26 cellular contexts compared by ENCODE assay signal in genomic region chr6:2481307-2481706, GRCh38.
"Had no signal": no experiment of that assay in that cellular context is flagged by ENCODE, and none has a peak within 500 bp of the region (broad histone marks: within the 10 kb centered on the region; RNA-seq: fewer than 3 reads in every experiment).

No MANE protein-coding gene starts in this region.

- H3K27ac ChIP-seq: colonic mucosa, epithelial cell of prostate, esophagus squamous epithelium, gastrocnemius medialis, hepatocyte, left lung, lower lobe of right lung had no signal

- H3K4me3 ChIP-seq: colonic mucosa, esophagus squamous epithelium, gastrocnemius medialis, hepatocyte, left lung, lower lobe of right lung, mucosa of descending colon had no signal

- H3K36me3 ChIP-seq: colonic mucosa, esophagus squamous epithelium, gastrocnemius medialis, left lung, lower lobe of right lung had no signal

- FAIRE-seq: endometrium, kidney had no signal

- H3K27me3 ChIP-seq: colonic mucosa, esophagus squamous epithelium, hepatocyte, left lung had no signal

- H3K4me1 ChIP-seq: colonic mucosa, gastrocnemius medialis, lower lobe of right lung had no signal

- H3K4me2 ChIP-seq: hepatocyte had no signal

- ATAC-seq: effector memory CD8-positive, alpha-beta T cell; esophagus mucosa; gastrocnemius medialis; left colon; left lung; lower lobe of right lung; mucosa of descending colon had no signal

- DNase-seq: cerebellar nuclear complex; colonic mucosa; cortex of kidney; effector CD8-positive, alpha-beta T cell; effector memory CD8-positive, alpha-beta T cell; endodermal cell; erythroblast; esophagus squamous epithelium; foreskin fibroblast; foreskin melanocyte; gastrocnemius medialis; glutamatergic neuron; hypothalamus; immature natural killer cell; islet precursor cell; kidney; kidney glomerular epithelial cell; left colon; left lung; lower lobe of right lung; mesenchymal stem cell; mucosa of descending colon had no signal

- H3K9me3 ChIP-seq: colonic mucosa, gastrocnemius medialis had no signal
